ENCODE assay signal across 8 cellular contexts in the genomic region with DNA sequence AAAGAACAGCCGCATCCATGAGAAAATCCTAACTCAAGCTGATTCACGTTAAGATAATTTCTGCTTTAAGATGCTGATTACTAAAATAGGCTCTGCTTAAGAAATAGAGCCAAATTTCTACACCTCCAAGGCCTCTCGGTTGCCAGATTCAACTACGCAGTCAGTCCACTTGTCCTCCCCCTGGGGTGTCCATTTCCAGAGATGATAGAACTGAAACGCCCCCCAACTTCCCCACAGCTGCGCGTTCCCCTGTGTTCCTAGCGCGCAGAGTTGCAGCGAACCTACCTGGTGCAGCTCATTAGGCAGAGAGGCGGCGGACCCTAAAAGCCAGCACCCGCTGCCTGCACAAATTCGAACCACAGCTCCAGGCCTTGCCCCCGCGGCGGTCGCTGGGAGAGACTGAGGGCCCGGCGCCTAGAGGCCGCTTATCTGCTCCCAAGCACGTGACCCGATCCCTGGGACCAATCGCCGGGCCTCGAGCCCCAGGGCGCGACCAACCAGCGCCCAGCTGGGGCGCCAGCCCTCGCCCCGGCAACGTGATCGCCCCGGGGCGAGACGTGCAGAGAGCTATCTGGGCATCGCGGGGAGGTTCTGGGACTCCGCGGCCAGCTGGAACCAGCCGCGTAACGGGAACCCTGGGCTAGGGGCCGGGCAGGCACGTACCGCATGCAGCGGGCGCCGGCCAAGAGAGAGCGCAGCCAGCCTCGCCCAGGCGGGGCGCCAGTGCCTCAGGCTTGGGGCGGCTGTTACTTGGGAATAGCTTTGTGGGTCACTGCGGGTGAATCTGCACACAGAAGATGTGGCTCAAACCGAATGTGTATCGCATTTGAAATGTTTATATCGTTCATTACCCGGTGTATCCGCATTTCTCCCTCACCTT. TPM values are rescaled to one million over a fixed set of nuclear protein-coding genes. Genes with fewer than 3 reads are reported as not detected.
A peak's percentile ranks its signal among the peaks of the same experiment; 100 is the strongest.
DNase-seq lines count a peak whose midpoint lies in the region; ATAC-seq and TF ChIP-seq lines count a peak whose summit lies in the region.

A gene (minus strand): TSS at position 401 of the 880 bp plus-strand sequence. CDS start 102 bp downstream, at position 299.

- peak; percentile 93 to 95 for TF ChIP-seq POLR2A in gastroesophageal sphincter (IDR thresholded peaks at IDR 0.05)

- DNase-seq in AG04449 (ENCODE audit: low read depth, low spot score) (peak; percentile 80), PC-3 (no peak)

- POLR2A ChIA-PET in AG04449 (lab: Yijun Ruan, JAX) (interaction anchor here (0.6 to 3.0 kb wide), 40 partner anchors 11 to 334 kb away, joined by 3 to 60 read pairs (median 5); a partner anchor contains a TSS), PC-3 (lab: Charles Lee; ENCODE audit: unreplicated experiment) (no interaction called here)

- H3F3A ChIP-seq in PC-3 (ENCODE audit: low read length, unreplicated experiment): no peaks in the 10 kb centered on the region

- peaks cover 49% of the 10 kb centered on the region for H3K27me3 Mint-ChIP-seq in activated naive CD4-positive, alpha-beta T cell treated with anti-CD3 and anti-CD28 coated beads, Interleukin-2, amount 50 U/mL, for 24 hours
- H3K27me3 Mint-ChIP-seq in nephron (ENCODE audit: low read depth): peaks cover 4% of the 10 kb centered on the region

- H3K4me3 ChIP-seq in AG04449 (ENCODE audit: low read depth, low read length) (peak within 1 kb of the TSS; percentile 79), PC-3 (ENCODE audit: low read length) (peak within 1 kb of the TSS; percentile 34; the same call in 1 of the 2 replicates), gastroesophageal sphincter (peak within 1 kb of the TSS; percentile 62 to 72)

- H3K4me1 ChIP-seq in PC-3 (ENCODE audit: insufficient read depth, low read length) (no peaks in the 10 kb centered on the region), gastroesophageal sphincter (peaks cover 0 to 47% (median 6%) of the 10 kb centered on the region in 3 donors)

- H3K27ac Mint-ChIP-seq in activated naive CD4-positive, alpha-beta T cell treated with anti-CD3 and anti-CD28 coated beads, Interleukin-2, amount 50 U/mL, for 24 hours: no peak within 1 kb of the TSS
- H3K27ac Mint-ChIP-seq in nephron: peak within 1 kb of the TSS; percentile 92 to 96 (median 92)

- no peaks in the 10 kb centered on the region for H3K36me3 Mint-ChIP-seq in activated naive CD4-positive, alpha-beta T cell treated with anti-CD3 and anti-CD28 coated beads, Interleukin-2, amount 50 U/mL, for 24 hours
- H3K36me3 Mint-ChIP-seq in nephron (ENCODE audit: low read depth): peaks cover 34% of the 10 kb centered on the region

- no TSS peak for BruUV-seq in PC-3 (replicated peaks; lab: Mats Ljungman, UMichigan)

- H3K9me2 ChIP-seq in PC-3 (replicated peaks; ENCODE audit: low read length): no peaks in the 10 kb centered on the region

- no peaks in the 10 kb centered on the region for H3K79me2 ChIP-seq in PC-3 (ENCODE audit: low read length)

- H3K4me2 ChIP-seq in PC-3 (ENCODE audit: low read length): peak within 1 kb of the TSS; percentile 46; the same call in 1 of the 2 replicates

- H3K36me3 ChIP-seq in PC-3 (ENCODE audit: low read depth, low read length): no peaks in the 10 kb centered on the region
- H3K36me3 ChIP-seq in gastroesophageal sphincter: peaks cover 0 to 25% of the 10 kb centered on the region in 2 donors

- TF ChIP-seq CTCF in AG04449 (IDR thresholded peaks at IDR 0.05; ENCODE audit: insufficient read depth, low read length, missing control alignments) (peak; percentile 68), PC-3 (conservative IDR thresholded peaks at IDR 0.05; ENCODE audit: low read depth, low read length) (no peak), gastroesophageal sphincter (IDR thresholded peaks at IDR 0.05) (peak in 3 of 4 experiments; percentile 43 to 58 (median 48)), nephron (IDR thresholded peaks at IDR 0.05; ENCODE audit: unreplicated experiment in 3 of 3) (peak in 2 of 3 experiments; percentile 28 to 29)

- peaks cover 4% of the 10 kb centered on the region for H3K4me1 Mint-ChIP-seq in activated naive CD4-positive, alpha-beta T cell treated with anti-CD3 and anti-CD28 coated beads, Interleukin-2, amount 50 U/mL, for 24 hours
- H3K4me1 Mint-ChIP-seq in nephron: peaks cover 60% of the 10 kb centered on the region

- H3K9me3 ChIP-seq in PC-3 (ENCODE audit: low read length) (no peaks in the 10 kb centered on the region), gastroesophageal sphincter (no peaks in the 10 kb centered on the region)

- TF ChIP-seq EP300 in gastroesophageal sphincter (IDR thresholded peaks at IDR 0.05): peak; percentile 27

- WGBS in gastroesophageal sphincter (ENCODE audit: low coverage in 1 of 2), 2 donors: 0 to 5% methylated on average over 5 to 12 of the region's 61 CpGs

- intact Hi-C loops in PC-3 (cut with micrococcal nuclease): loop anchor here (5.0 to 10.0 kb wide), 2 partner anchors 218 to 336 kb away; a partner anchor contains a TSS

- H3K27ac ChIP-seq in PC-3 (ENCODE audit: low read length): no peak within 1 kb of the TSS
- H3K27ac ChIP-seq in gastroesophageal sphincter: peak within 1 kb of the TSS; percentile 77 to 89 (median 86)
- peak within 1 kb of the TSS; percentile 63 for H3K27ac ChIP-seq in temporal lobe (ENCODE audit: low read depth, low read length)

- peak within 1 kb of the TSS; percentile 52 for H2AFZ ChIP-seq in PC-3 (ENCODE audit: low read length)

- H3K9me3 Mint-ChIP-seq in activated naive CD4-positive, alpha-beta T cell treated with anti-CD3 and anti-CD28 coated beads, Interleukin-2, amount 50 U/mL, for 24 hours: no peaks in the 10 kb centered on the region
- peaks cover 6% of the 10 kb centered on the region for H3K9me3 Mint-ChIP-seq in nephron

- ATAC-seq in GM19023 (IDR thresholded peaks at IDR 0.05; ENCODE audit: unreplicated experiment) (peak; percentile 69), HG03439 (IDR thresholded peaks at IDR 0.05; ENCODE audit: unreplicated experiment) (peak; percentile 60), PC-3 (peak; percentile 50), gastroesophageal sphincter (peak; percentile 96)

- no peaks in the 10 kb centered on the region for H3K27me3 ChIP-seq in PC-3 (ENCODE audit: low read length)
- no peaks in the 10 kb centered on the region for H3K27me3 ChIP-seq in gastroesophageal sphincter

- H3K4me3 Mint-ChIP-seq in activated naive CD4-positive, alpha-beta T cell treated with anti-CD3 and anti-CD28 coated beads, Interleukin-2, amount 50 U/mL, for 24 hours: peak within 1 kb of the TSS; percentile 79
- H3K4me3 Mint-ChIP-seq in nephron: peak within 1 kb of the TSS; percentile 91 to 99 (median 92)

- no peaks in the 10 kb centered on the region for H4K20me1 ChIP-seq in PC-3 (ENCODE audit: low read length)

- no peak within 1 kb of the TSS for H3K9ac ChIP-seq in PC-3 (ENCODE audit: low read length)

- CTCF ChIA-PET in AG04449 (lab: Yijun Ruan, JAX): interaction anchor here (0.6 to 7.9 kb wide), 20 partner anchors 10 to 753 kb away, joined by 3 to 163 read pairs (median 7); no protein-coding TSS in a partner anchor
- CTCF ChIA-PET in PC-3 (lab: Charles Lee): interaction anchor here (1.0 kb wide), 1 partner anchor 81 kb away, joined by 6 read pairs; no protein-coding TSS in a partner anchor

RNA-seq across cellular contexts. Expression of the gene that starts here (rescaled TPM):
- total RNA-seq in PC-3 (2014; rRNA removed) (0.17 TPM in 1 of 2 replicates, not detected in the other), gastroesophageal sphincter (100 to 1,000 TPM in 2 of 4 donors, 10 to 100 TPM in 2; 83.3 to 162 (median 96.2) TPM), temporal lobe (22.9 TPM)

Comparison
In these comparisons a context has a peak if more than half of its experiments do, and no peak if none do; other contexts are left out.
1. RNA of the gene that starts here (total RNA-seq): 83.3 to 162 TPM in gastroesophageal sphincter and 22.9 TPM in temporal lobe (single experiment); 0.17 TPM in PC-3; every median in the first group is over 10 times any median in the second.
2. Peak in ATAC-seq, H3K4me3 ChIP-seq and H3K4me2 ChIP-seq in PC-3; RNA of the gene not detected or under 1 TPM.
3. Peak in every context shown above with its lines, with median percentiles within 50 percentile points of each other: H3K4me3 ChIP-seq and ATAC-seq.